Comparison of ENCODE assay signal across 9 cellular contexts in the genomic region with DNA sequence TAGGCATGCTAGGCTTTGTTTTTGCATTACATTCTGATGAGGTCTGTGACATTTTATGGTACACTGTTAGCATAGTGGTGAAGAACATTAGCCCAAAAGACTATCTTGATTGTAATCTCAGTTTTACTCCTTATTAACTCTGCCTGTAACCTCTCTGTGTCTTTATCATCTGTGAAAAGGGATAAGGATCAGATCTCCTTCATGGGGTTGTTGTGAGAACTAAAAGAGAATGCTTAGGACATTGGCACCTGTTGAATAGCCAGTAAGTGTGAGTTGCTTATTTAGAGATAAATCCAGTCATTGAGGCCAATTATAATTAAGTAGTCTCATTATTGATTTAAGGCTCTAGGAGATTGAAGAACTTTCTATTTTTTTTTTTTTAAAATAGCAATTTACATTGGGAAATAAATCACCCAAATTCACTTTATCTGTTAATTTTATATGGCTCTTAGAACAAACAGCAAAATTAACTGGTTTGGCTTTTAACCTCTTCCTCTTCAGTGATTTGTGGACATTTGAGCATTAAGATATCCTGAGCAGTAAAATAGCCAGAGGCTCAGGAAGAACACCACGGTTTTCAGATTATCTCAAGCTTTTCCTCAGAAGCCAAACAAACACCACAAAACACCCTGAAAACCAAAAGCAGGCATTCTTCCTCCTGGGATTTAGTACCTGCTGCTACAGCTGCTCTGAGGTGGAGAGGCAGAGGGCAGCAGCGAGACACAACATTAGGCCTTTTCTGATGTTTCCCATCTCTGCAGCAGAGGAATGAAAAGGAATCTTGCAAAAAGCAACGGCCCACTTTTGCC.
A peak's percentile ranks its signal among the peaks of the same experiment; 100 is the strongest.
DNase-seq lines count a peak whose midpoint lies in the region; TF ChIP-seq lines count a peak whose summit lies in the region.
"Had no signal": no experiment of that assay in that cellular context is flagged by ENCODE, and none has a peak within 500 bp of the region (broad histone marks: within the 10 kb centered on the region; RNA-seq: fewer than 3 reads in every experiment).

No MANE protein-coding gene starts in this region.

- no peak overlapping the region for H2AFZ ChIP-seq in mammary epithelial cell (ENCODE audit: low read depth, low read length)

- H3K79me2 ChIP-seq in mammary epithelial cell (ENCODE audit: insufficient read depth, low read length): no peaks in the 10 kb centered on the region

- H3K27me3 ChIP-seq in mammary epithelial cell (ENCODE audit: insufficient read depth, low read length): no peaks in the 10 kb centered on the region

- H3K9ac ChIP-seq in mammary epithelial cell (ENCODE audit: insufficient read depth, low read length): no peak overlapping the region

- CTCF ChIA-PET in mammary epithelial cell (lab: Charles Lee; ENCODE audit: low non-redundant PET): no interaction called here

- H3K9me3 ChIP-seq in mammary epithelial cell (replicated peaks; ENCODE audit: insufficient read depth, low read length): no peaks in the 10 kb centered on the region

- no TSS peak for BruUV-seq in mammary epithelial cell (replicated peaks; lab: Mats Ljungman, UMichigan)

- H3K4me3 ChIP-seq in mammary epithelial cell (replicated peaks in 1 of 3; ENCODE audit: insufficient read depth in 1 of 3, low read depth in 2 of 3, low read length in 3 of 3): no peak overlapping the region

- in situ Hi-C loops in KBM-7 (cut with MboI; ENCODE audit: low pct_unique_long_range_greater_than_20kb, low sequenced_read_pairs): no loop called here
- in situ Hi-C loops in mammary epithelial cell (cut with MboI; ENCODE audit: low sequenced_read_pairs in 2 of 2): no loop called here

- no peaks in the 10 kb centered on the region for H4K20me1 ChIP-seq in mammary epithelial cell (ENCODE audit: insufficient read depth, low read length)

- intact Hi-C loops in mammary epithelial cell (cut with micrococcal nuclease): loop anchor here (2.0 kb wide), 2 partner anchors 228 to 1340 kb away; no protein-coding TSS in a partner anchor

- DNase-seq in ELF-1 (ENCODE audit: low read depth, low spot score) (peak; percentile 51), KBM-7 (peak; percentile 30), mammary epithelial cell (no peak), mucosa of gallbladder (ENCODE audit: low spot score) (peak; percentile 19), NCI-H2227 (lab: John Stamatoyannopoulos, UW; ENCODE audit: unreplicated experiment) (no peak), GM19240 (ENCODE audit: insufficient read length, low spot score) (no peak), T-helper 9 cell (no peak)
- DNase-seq in activated CD8-positive, alpha-beta memory T cell treated with anti-CD3 and anti-CD28 coated beads for 24 hours: no peak
- DNase-seq: left cardiac atrium had no signal

- dilution Hi-C loops in mammary epithelial cell (cut with HindIII; ENCODE audit: low sequenced_read_pairs): no loop called here

- no peaks in the 10 kb centered on the region for H3K36me3 ChIP-seq in mammary epithelial cell (ENCODE audit: insufficient read depth, low read length)

- H3K4me1 ChIP-seq in mammary epithelial cell (ENCODE audit: insufficient read depth, low read length): no peaks in the 10 kb centered on the region

- whole genome bisulfite sequencing in mammary epithelial cell (ENCODE audit: low coverage, missing lambda C conversion rate): 16% methylated on average over 3 of the region's 3 CpGs

- no peak overlapping the region for H3K4me2 ChIP-seq in mammary epithelial cell (ENCODE audit: insufficient read depth, low read depth, low read length)

- no peak overlapping the region for H3K27ac ChIP-seq in mammary epithelial cell (ENCODE audit: insufficient read depth, low read depth, low read length)

- peak; percentile 21 to 45 for TF ChIP-seq CTCF in mammary epithelial cell (conservative IDR thresholded peaks at IDR 0.05 in 1 of 2, IDR thresholded peaks at IDR 0.05 in 1 of 2; ENCODE audit: extremely low read depth in 1 of 2, insufficient read depth in 1 of 2, low read depth in 1 of 2, low read length in 2 of 2)

Comparison
In these comparisons a context has a peak if more than half of its experiments do, and no peak if none do; other contexts are left out.
1. DNase-seq: peak in ELF-1 (single experiment), KBM-7 (single experiment) and mucosa of gallbladder (single experiment); none in mammary epithelial cell (single experiment), activated CD8-positive, alpha-beta memory T cell treated with anti-CD3 and anti-CD28 coated beads for 24 hours (single experiment), NCI-H2227 (single experiment), GM19240 (single experiment) and T-helper 9 cell (single experiment).